Comparison of ENCODE assay signal across 18 cellular contexts in the genomic region with DNA sequence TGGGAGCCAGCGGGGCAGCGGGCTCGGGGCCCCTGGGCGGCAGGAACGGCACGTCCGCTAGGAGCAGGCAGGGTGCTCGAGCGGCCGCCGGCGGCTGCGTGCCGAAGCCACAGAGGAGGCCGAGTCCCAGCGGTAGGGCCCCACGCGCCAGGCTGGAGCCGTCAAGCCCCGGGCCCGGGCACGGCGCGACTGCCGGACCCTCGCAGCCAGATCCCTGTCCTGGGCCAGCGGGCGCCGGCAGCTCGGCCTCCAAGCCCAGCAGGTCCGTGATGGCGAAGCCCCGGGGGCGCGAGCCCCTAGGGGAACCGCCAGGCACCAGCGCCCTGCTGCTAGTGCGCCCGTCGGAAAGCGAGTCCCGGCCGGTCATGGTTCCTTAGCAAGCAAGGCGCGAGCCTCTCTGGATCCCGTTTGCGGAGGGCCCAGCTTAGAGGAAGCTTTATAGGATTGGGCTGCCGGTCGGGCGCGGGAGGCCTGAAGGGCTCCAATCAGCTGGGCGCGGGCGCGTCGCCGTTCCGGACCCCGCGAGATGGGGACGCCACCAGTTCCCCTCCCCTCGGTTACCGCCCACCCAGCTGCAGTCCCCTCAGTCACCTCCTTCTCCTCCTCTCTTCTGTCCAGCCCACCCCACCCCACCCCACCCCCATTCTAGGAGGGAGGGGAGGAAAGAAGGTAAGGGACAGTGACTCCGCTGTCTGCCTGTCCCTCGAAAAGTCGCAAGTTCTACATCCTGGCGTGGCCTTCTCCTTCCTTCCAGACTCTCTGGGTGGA. TPM values are rescaled to one million over a fixed set of nuclear protein-coding genes. Genes with fewer than 3 reads are reported as not detected.
A peak's percentile ranks its signal among the peaks of the same experiment; 100 is the strongest.
DNase-seq lines count a peak whose midpoint lies in the region; ATAC-seq and TF ChIP-seq lines count a peak whose summit lies in the region.
"Had no signal": no experiment of that assay in that cellular context is flagged by ENCODE, and none has a peak within 500 bp of the region (broad histone marks: within the 10 kb centered on the region; RNA-seq: fewer than 3 reads in every experiment).

A gene (minus strand): TSS at position 412 of the 768 bp plus-strand sequence. CDS start 45 bp downstream, at position 367.

- peak within 1 kb of the TSS; percentile 28 for H3K4me3 Mint-ChIP-seq in neural crest cell
- H3K4me3 Mint-ChIP-seq: activated CD4-positive, alpha-beta memory T cell treated with anti-CD3 and anti-CD28 coated beads, Interleukin-2, amount 10 ng/mL, durations not matched to agents 7 days and 5 days; activated naive CD4-positive, alpha-beta T cell treated with anti-CD3 and anti-CD28 coated beads, Interleukin-2, amount 10 ng/mL, durations not matched to agents 7 days and 5 days had no signal

- intact Hi-C loops in dorsolateral prefrontal cortex (cut with DNase I): no loop called here

- no peaks in the 10 kb centered on the region for H4K20me1 ChIP-seq in DND-41 (ENCODE audit: insufficient read depth, low read length)

- H3K27ac ChIP-seq in DND-41 (ENCODE audit: low read length) (no peak within 1 kb of the TSS), dorsolateral prefrontal cortex (no peak within 1 kb of the TSS)
- H3K27ac ChIP-seq: epithelial cell of prostate, thoracic aorta had no signal

- TF ChIP-seq CTCF in DND-41 (IDR thresholded peaks at IDR 0.05; ENCODE audit: borderline replicate concordance, extremely low read depth, low read length, poor library complexity, severe bottlenecking) (no peak), dorsolateral prefrontal cortex (IDR thresholded peaks at IDR 0.05 in 54 of 56, conservative IDR thresholded peaks at IDR 0.05 in 2 of 56; ENCODE audit: low read depth in 1 of 56, partially characterized antibody in 56 of 56) (no peak), neural crest cell (conservative IDR thresholded peaks at IDR 0.05) (no peak)

- H3K4me2 ChIP-seq in DND-41 (ENCODE audit: insufficient read depth, low read length): no peak within 1 kb of the TSS

- no peak within 1 kb of the TSS for H3K9ac ChIP-seq in DND-41 (ENCODE audit: low read depth, low read length)

- peaks cover 97% of the 10 kb centered on the region for H3K27me3 Mint-ChIP-seq in neural crest cell (ENCODE audit: low read depth)

- no peaks in the 10 kb centered on the region for H3K9me3 Mint-ChIP-seq in neural crest cell
- H3K9me3 Mint-ChIP-seq: activated CD4-positive, alpha-beta memory T cell treated with anti-CD3 and anti-CD28 coated beads, Interleukin-2, amount 10 ng/mL, durations not matched to agents 7 days and 5 days; activated naive CD4-positive, alpha-beta T cell treated with anti-CD3 and anti-CD28 coated beads, Interleukin-2, amount 10 ng/mL, durations not matched to agents 7 days and 5 days had no signal

- peaks cover 12% of the 10 kb centered on the region for H3K4me1 Mint-ChIP-seq in neural crest cell

- H3K79me2 ChIP-seq in DND-41 (ENCODE audit: insufficient read depth, low read length): no peaks in the 10 kb centered on the region

- H3K36me3 Mint-ChIP-seq in neural crest cell (ENCODE audit: low read depth): no peaks in the 10 kb centered on the region
- H3K36me3 Mint-ChIP-seq: activated naive CD4-positive, alpha-beta T cell treated with anti-CD3 and anti-CD28 coated beads, Interleukin-2, amount 10 ng/mL, durations not matched to agents 7 days and 5 days had no signal

- peaks cover 47% of the 10 kb centered on the region for H3K4me1 ChIP-seq in DND-41 (ENCODE audit: insufficient read depth, low read length)

- ATAC-seq in DND-41 (ENCODE audit: insufficient read depth, low read depth) (no peak), HG02885 (IDR thresholded peaks at IDR 0.05; ENCODE audit: poor library complexity, unreplicated experiment) (no peak), HG02870 (IDR thresholded peaks at IDR 0.05; ENCODE audit: unreplicated experiment) (no peak)
- ATAC-seq: left lobe of liver, Panc1 had no signal

- DNase-seq in DMS53 (lab: John Stamatoyannopoulos, UW) (peak; percentile 51), DMS53 treated with DMSO at 0.1 percent for 48 hours (lab: John Stamatoyannopoulos, UW; ENCODE audit: unreplicated experiment) (no peak), DND-41 (peak; percentile 3), dorsolateral prefrontal cortex (no peak), neural crest cell (ENCODE audit: low read depth, low spot score) (no peak), 8988T (no peak)
- DNase-seq: NCI-H1105 had no signal

- H3K9me3 ChIP-seq in DND-41 (ENCODE audit: insufficient read depth, low read length, severe bottlenecking): peaks cover 8% of the 10 kb centered on the region
- H3K9me3 ChIP-seq: thoracic aorta had no signal

- no peak within 1 kb of the TSS for H2AFZ ChIP-seq in DND-41 (ENCODE audit: low read depth, low read length)

- no peaks in the 10 kb centered on the region for H3K36me3 ChIP-seq in DND-41 (ENCODE audit: insufficient read depth, low read length)
- H3K36me3 ChIP-seq: thoracic aorta had no signal

- peaks cover 16% of the 10 kb centered on the region for H3K27me3 ChIP-seq in DND-41 (ENCODE audit: insufficient read depth, low read length, poor library complexity)
- peaks cover 0 to 97% (median 74%) of the 10 kb centered on the region in 45 donors for H3K27me3 ChIP-seq in dorsolateral prefrontal cortex

- H3K4me3 ChIP-seq in DND-41 (ENCODE audit: low read depth in 1 of 2, low read length in 2 of 2) (no peak within 1 kb of the TSS), dorsolateral prefrontal cortex (peak within 1 kb of the TSS in 50 of 59 donors; percentile 9 to 61 (median 34))
- H3K4me3 ChIP-seq: thoracic aorta had no signal

- no peak within 1 kb of the TSS for H3K27ac Mint-ChIP-seq in neural crest cell (ENCODE audit: unreplicated experiment)
- H3K27ac Mint-ChIP-seq: activated CD4-positive, alpha-beta memory T cell treated with anti-CD3 and anti-CD28 coated beads, Interleukin-2, amount 10 ng/mL, durations not matched to agents 7 days and 5 days; activated naive CD4-positive, alpha-beta T cell treated with anti-CD3 and anti-CD28 coated beads, Interleukin-2, amount 10 ng/mL, durations not matched to agents 7 days and 5 days had no signal

RNA-seq across cellular contexts. Expression of the gene that starts here (rescaled TPM):
- total RNA-seq in dorsolateral prefrontal cortex: 10 to 100 TPM in 2 of 120 experiments, 1 to 10 TPM in 118; 1.2 to 12.1 (median 4.6) TPM
- 3.8 and 4.2 TPM in 2 replicates for total RNA-seq in neural crest cell
- total RNA-seq: A172; activated CD4-positive, alpha-beta memory T cell treated with anti-CD3 and anti-CD28 coated beads, Interleukin-2, amount 10 ng/mL, durations not matched to agents 7 days and 5 days; NCI-H460; T-helper 1 cell treated with Interleukin-12 subunit alpha and Interleukin-12 subunit beta and Interleukin-4 antibody, amounts not matched to agents 30 ng/mL and 1 ng/mL, for 36 hours; thoracic aorta had no signal

Comparison
In these comparisons a context has a peak if more than half of its experiments do, and no peak if none do; other contexts are left out.
1. DNase-seq: peak in DMS53 (single experiment) and DND-41 (single experiment); none in DMS53 treated with DMSO at 0.1 percent for 48 hours (single experiment), dorsolateral prefrontal cortex (0 of 10), neural crest cell (single experiment) and 8988T (single experiment).
2. H3K4me3 ChIP-seq: peak in dorsolateral prefrontal cortex (50 of 59); none in DND-41 (0 of 2).